Comparison of ENCODE assay signal across 7 cellular contexts in genomic region chr20:4759100-4759884, GRCh38.
DNase-seq lines count a peak whose midpoint lies in the region; ATAC-seq and TF ChIP-seq lines count a peak whose summit lies in the region.
"Not testable (repeated sequence)": the region's sequence is repeated elsewhere in the genome, so short reads cannot be mapped to it uniquely, and the experiment has no call there.

No MANE protein-coding gene starts in this region.

- not testable (repeated sequence) for H3K36me3 Mint-ChIP-seq in activated naive CD8-positive, alpha-beta T cell treated with anti-CD3 and anti-CD28 coated beads, Interleukin-2, amount 50 U/mL, for 24 hours (ENCODE audit: low read depth)

- TF ChIP-seq CTCF in GM12874 (IDR thresholded peaks at IDR 0.05; ENCODE audit: insufficient read depth, low read depth, low read length) = peak; percentile 66

- DNase-seq in NCI-H1105 (lab: John Stamatoyannopoulos, UW) (peak; percentile 14), RPMI8226 (peak; percentile 42), iPS-NIHi7 (ENCODE audit: extremely low spot score) (peak; percentile 34)
- peak; percentile 32 to 39 for DNase-seq in activated CD4-positive, alpha-beta T cell treated with anti-CD3 and anti-CD28 coated beads, Interleukin-2, amount 50 U/mL, for 4 hours
- DNase-seq in activated naive CD8-positive, alpha-beta T cell treated with anti-CD3 and anti-CD28 coated beads, Interleukin-2, amount 50 U/mL, for 24 hours = peak; percentile 46
- DNase-seq in stimulated activated CD4-positive, alpha-beta T cell treated with anti-CD3 and anti-CD28 coated beads, Interleukin-15, amount 100 ng/mL, for 1 hour (ENCODE audit: low read depth in 1 of 2, low spot score in 1 of 2) = peak; percentile 7 to 28

- not testable (repeated sequence) for ATAC-seq in activated naive CD8-positive, alpha-beta T cell treated with anti-CD3 and anti-CD28 coated beads, Interleukin-2, amount 50 U/mL, for 24 hours

- H3K9me3 Mint-ChIP-seq in activated naive CD8-positive, alpha-beta T cell treated with anti-CD3 and anti-CD28 coated beads, Interleukin-2, amount 50 U/mL, for 24 hours = not testable (repeated sequence)

- H3K27ac Mint-ChIP-seq in activated naive CD8-positive, alpha-beta T cell treated with anti-CD3 and anti-CD28 coated beads, Interleukin-2, amount 50 U/mL, for 24 hours = not testable (repeated sequence)

- H3K4me1 Mint-ChIP-seq in activated naive CD8-positive, alpha-beta T cell treated with anti-CD3 and anti-CD28 coated beads, Interleukin-2, amount 50 U/mL, for 24 hours = not testable (repeated sequence)

- H3K4me3 Mint-ChIP-seq in activated naive CD8-positive, alpha-beta T cell treated with anti-CD3 and anti-CD28 coated beads, Interleukin-2, amount 50 U/mL, for 24 hours = not testable (repeated sequence)

- H3K27me3 Mint-ChIP-seq in activated naive CD8-positive, alpha-beta T cell treated with anti-CD3 and anti-CD28 coated beads, Interleukin-2, amount 50 U/mL, for 24 hours = peaks cover 13% of the 10 kb centered on the region
